In the genomic region with DNA sequence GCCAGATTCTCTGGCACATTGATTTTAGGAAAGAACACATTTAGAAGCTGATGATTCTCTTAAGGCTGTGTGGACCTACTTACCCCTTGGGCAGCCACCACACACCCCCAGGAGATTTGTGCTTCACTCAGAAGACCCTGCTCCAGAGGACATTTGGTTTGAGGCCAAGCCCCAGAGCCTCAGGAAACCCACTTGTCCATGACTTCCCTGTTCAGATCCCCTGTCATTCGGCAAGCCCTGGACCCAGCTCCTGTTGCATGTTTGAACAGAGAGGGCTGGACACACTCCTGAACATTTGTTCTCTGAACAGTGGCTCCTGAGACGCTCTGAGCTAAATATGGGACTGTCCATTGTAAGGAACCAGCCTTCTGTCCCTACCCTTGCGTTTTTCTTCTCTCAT, we compare ENCODE assay signal across 27 cellular contexts.
A peak's percentile ranks its signal among the peaks of the same experiment; 100 is the strongest.
DNase-seq lines count a peak whose midpoint lies in the region; ATAC-seq and TF ChIP-seq lines count a peak whose summit lies in the region.
"Had no signal": no experiment of that assay in that cellular context is flagged by ENCODE, and none has a peak within 500 bp of the region (broad histone marks: within the 10 kb centered on the region; RNA-seq: fewer than 3 reads in every experiment).

No MANE protein-coding gene starts in this region.

- no peak for TF ChIP-seq POLR2A in stomach (IDR thresholded peaks at IDR 0.05)

- peaks cover 10 to 37% (median 34%) of the 10 kb centered on the region in 4 donors for H3K4me1 ChIP-seq in stomach

- H3K27ac ChIP-seq in stomach = no peak overlapping the region
- H3K27ac ChIP-seq: body of pancreas, dorsolateral prefrontal cortex, gastroesophageal sphincter, hepatocyte, prostate gland, sigmoid colon, transverse colon, VCaP had no signal

- H3K4me3 ChIP-seq in stomach = no peak overlapping the region
- H3K4me3 ChIP-seq: body of pancreas, dorsolateral prefrontal cortex, gastroesophageal sphincter, hepatocyte, mucosa of descending colon, prostate gland, sigmoid colon, transverse colon had no signal

- DNase-seq in activated CD4-positive, CD25-positive, alpha-beta regulatory T cell treated with anti-CD3 and anti-CD28 coated beads, Interleukin-2, amount 50 U/mL, for 72 hours = peak; percentile 14
- no peak for DNase-seq in activated CD4-positive, CD25-positive, alpha-beta regulatory T cell (lab: John Stamatoyannopoulos, UW)
- DNase-seq in NCI-H2029 treated with DMSO at 0.1 percent for 48 hours (lab: John Stamatoyannopoulos, UW) (peak; percentile 12), mesenteric fat pad (ENCODE audit: low spot score) (peak; percentile 65), stomach (peak; percentile 19), LoVo (ENCODE audit: low spot score) (no peak)
- DNase-seq: 8988T; activated CD4-positive, alpha-beta T cell treated with anti-CD3 and anti-CD28 coated beads, Interleukin-2, amount 10 ng/mL, durations not matched to agents 7 days and 5 days; activated naive CD4-positive, alpha-beta T cell treated with anti-CD3 and anti-CD28 coated beads, Interleukin-2, amount 50 U/mL, for 16 hours; CD4-positive, CD25-positive, alpha-beta regulatory T cell; dorsolateral prefrontal cortex; left cardiac atrium; mucosa of descending colon; NCI-H1048; NCI-H82; RPMI8226; sigmoid colon; stimulated activated CD4-positive, alpha-beta T cell treated with anti-CD3 and anti-CD28 coated beads, Interleukin-4, amount 100 ng/mL, for 1 hour; T1000; transverse colon had no signal

- ATAC-seq in GM19397 (IDR thresholded peaks at IDR 0.05; ENCODE audit: unreplicated experiment) = no peak
- no peak for ATAC-seq in HG03175 (IDR thresholded peaks at IDR 0.05; ENCODE audit: unreplicated experiment)
- ATAC-seq: body of pancreas, gastroesophageal sphincter, left cardiac atrium, mucosa of descending colon had no signal

- H3K36me3 ChIP-seq in stomach = peaks cover 0 to 22% (median 18%) of the 10 kb centered on the region in 4 donors
- H3K36me3 ChIP-seq: gastroesophageal sphincter, prostate gland, sigmoid colon, transverse colon had no signal

- WGBS in stomach, 5 donors = 45 to 74% (median 61%) methylated on average over 3 of the region's 3 CpGs

- TF ChIP-seq EP300 in stomach (IDR thresholded peaks at IDR 0.05) = no peak

- intact Hi-C loops in stomach (cut with DNase I; ENCODE audit: low total_unique reads) = no loop called here

- no peaks in the 10 kb centered on the region for H3K27me3 ChIP-seq in stomach
- H3K27me3 ChIP-seq: body of pancreas, dorsolateral prefrontal cortex, gastroesophageal sphincter, hepatocyte, sigmoid colon, transverse colon had no signal

- H3K9me3 ChIP-seq in stomach = no peaks in the 10 kb centered on the region
- H3K9me3 ChIP-seq: body of pancreas, gastroesophageal sphincter, mucosa of descending colon, prostate gland, sigmoid colon, transverse colon had no signal

- TF ChIP-seq CTCF in stomach (IDR thresholded peaks at IDR 0.05) = no peak

Comparison
In these comparisons a context has a peak if more than half of its experiments do, and no peak if none do; other contexts are left out.
1. DNase-seq: peak in activated CD4-positive, CD25-positive, alpha-beta regulatory T cell treated with anti-CD3 and anti-CD28 coated beads, Interleukin-2, amount 50 U/mL, for 72 hours (single experiment), NCI-H2029 treated with DMSO at 0.1 percent for 48 hours (single experiment), mesenteric fat pad (single experiment) and stomach (single experiment); none in activated CD4-positive, CD25-positive, alpha-beta regulatory T cell (0 of 4) and LoVo (single experiment).